1 cellular context compared by ENCODE assay signal in the genomic region with DNA sequence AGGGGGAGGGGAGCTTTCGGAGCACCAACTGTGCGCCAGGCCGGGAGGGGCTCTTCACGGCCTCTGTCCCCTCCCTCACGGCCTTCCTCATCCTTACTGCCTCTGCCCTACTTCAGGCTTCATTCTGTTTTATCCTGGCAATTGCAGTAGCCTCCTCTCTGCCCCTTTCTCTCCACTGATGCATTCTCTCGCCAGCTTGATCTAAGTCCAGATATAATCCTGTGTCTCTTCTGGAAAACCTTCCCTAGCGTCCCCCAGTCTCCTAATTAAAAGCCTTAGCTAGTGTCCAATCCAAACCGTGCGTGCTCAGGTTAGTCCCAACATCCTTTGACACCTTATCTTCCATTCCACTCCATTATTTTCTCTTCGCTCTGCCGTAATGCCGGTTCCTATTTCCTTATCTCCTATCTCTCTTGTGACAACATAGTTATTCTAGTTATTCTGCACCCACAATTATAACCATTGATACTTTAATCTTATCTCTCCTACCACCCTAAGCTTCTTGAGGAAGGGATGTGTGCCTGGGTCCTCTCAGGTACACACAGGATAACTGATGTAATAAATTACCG.
TF ChIP-seq lines count a peak whose summit lies in the region.

No MANE protein-coding gene starts in this region.

TF ChIP-seq in SK-N-SH treated with all-trans-retinoic acid at 6 μM for 48 hours, 23 proteins besides CTCF, POLR2A, EP300 and RAD21 (continued from another document):
- TF ChIP-seq, protein P1, sequence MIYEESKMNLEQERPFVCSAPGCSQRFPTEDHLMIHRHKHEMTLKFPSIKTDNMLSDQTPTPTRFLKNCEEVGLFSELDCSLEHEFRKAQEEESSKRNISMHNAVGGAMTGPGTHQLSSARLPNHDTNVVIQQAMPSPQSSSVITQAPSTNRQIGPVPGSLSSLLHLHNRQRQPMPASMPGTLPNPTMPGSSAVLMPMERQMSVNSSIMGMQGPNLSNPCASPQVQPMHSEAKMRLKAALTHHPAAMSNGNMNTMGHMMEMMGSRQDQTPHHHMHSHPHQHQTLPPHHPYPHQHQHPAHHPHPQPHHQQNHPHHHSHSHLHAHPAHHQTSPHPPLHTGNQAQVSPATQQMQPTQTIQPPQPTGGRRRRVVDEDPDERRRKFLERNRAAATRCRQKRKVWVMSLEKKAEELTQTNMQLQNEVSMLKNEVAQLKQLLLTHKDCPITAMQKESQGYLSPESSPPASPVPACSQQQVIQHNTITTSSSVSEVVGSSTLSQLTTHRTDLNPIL (CRISPR knock-in tag; IDR thresholded peaks at IDR 0.05; ENCODE audit: low read depth), result no peak
- TF ChIP-seq ZNF565 (CRISPR knock-in tag; conservative IDR thresholded peaks at IDR 0.05; ENCODE audit: low read depth) (no peak), ZC3H10 (CRISPR knock-in tag; IDR thresholded peaks at IDR 0.05) (no peak), ZNF8 (CRISPR knock-in tag; IDR thresholded peaks at IDR 0.05) (no peak), TOX (CRISPR knock-in tag; IDR thresholded peaks at IDR 0.05; ENCODE audit: borderline replicate concordance) (no peak), ARNTL (CRISPR knock-in tag; IDR thresholded peaks at IDR 0.05; ENCODE audit: borderline replicate concordance, low read depth) (no peak)
